Comparison of ENCODE assay signal across 8 cellular contexts in genomic region chr1:109532365-109533136, GRCh38. TPM values are rescaled to one million over a fixed set of nuclear protein-coding genes. Genes with fewer than 3 reads are reported as not detected.
DNase-seq lines count a peak whose midpoint lies in the region; ATAC-seq, FAIRE-seq and TF ChIP-seq lines count a peak whose summit lies in the region.

No MANE protein-coding gene starts in this region.

- H3K27me3 ChIP-seq in Loucy (ENCODE audit: insufficient read depth, low read length, poor library complexity, severe bottlenecking), result no peaks in the 10 kb centered on the region
- no peaks in the 10 kb centered on the region for H3K27me3 ChIP-seq in gastroesophageal sphincter

- H3K4me1 ChIP-seq in Loucy (ENCODE audit: insufficient read depth, low read length, poor library complexity, severe bottlenecking) (peaks cover 9% of the 10 kb centered on the region), gastroesophageal sphincter (peaks cover 2 to 53% (median 10%) of the 10 kb centered on the region in 3 donors)

- no peak for FAIRE-seq in D721Med (lab: Jason Lieb, UNC)

- no peaks in the 10 kb centered on the region for H3K79me2 ChIP-seq in Loucy (ENCODE audit: insufficient read depth, low read length)

- H3K4me2 ChIP-seq in Loucy (ENCODE audit: low read depth, low read length, poor library complexity, severe bottlenecking), result peak overlapping the region; percentile 89

- peak overlapping the region; percentile 63 for H3K4me3 ChIP-seq in Loucy (ENCODE audit: low read length, poor library complexity, severe bottlenecking)
- peak overlapping the region in 1 of 2 donors; percentile 2 for H3K4me3 ChIP-seq in gastroesophageal sphincter

- no peaks in the 10 kb centered on the region for H3K36me3 ChIP-seq in Loucy (ENCODE audit: insufficient read depth, low read length)
- H3K36me3 ChIP-seq in gastroesophageal sphincter, result no peaks in the 10 kb centered on the region

- no peaks in the 10 kb centered on the region for H3K9me2 ChIP-seq in Loucy (replicated peaks; ENCODE audit: low read depth, low read length)

- no peaks in the 10 kb centered on the region for H4K20me1 ChIP-seq in Loucy (ENCODE audit: insufficient read depth, low read length, poor library complexity, severe bottlenecking)

- peak overlapping the region; percentile 48 for H3K9ac ChIP-seq in Loucy (ENCODE audit: low read depth, low read length, poor library complexity, severe bottlenecking)

- H3K9me3 ChIP-seq in Loucy (ENCODE audit: insufficient read depth, low read depth, low read length), result no peaks in the 10 kb centered on the region
- no peaks in the 10 kb centered on the region for H3K9me3 ChIP-seq in gastroesophageal sphincter

- WGBS in gastroesophageal sphincter (ENCODE audit: low coverage in 1 of 2), 2 donors, result no CpG with 5 or more reads among the region's 12 CpGs

- H3K27ac ChIP-seq in gastroesophageal sphincter, result peak overlapping the region in 3 of 4 donors; percentile 41 to 64 (median 52)

- peak overlapping the region; percentile 84 for H2AFZ ChIP-seq in Loucy (ENCODE audit: low read length)

- TF ChIP-seq POLR2A in gastroesophageal sphincter (IDR thresholded peaks at IDR 0.05), result no peak

- peak; percentile 72 for DNase-seq in D721Med (ENCODE audit: insufficient read length, low spot score)
- peak; percentile 72 to 78 for DNase-seq in SHP77 (lab: John Stamatoyannopoulos, UW)
- peak; percentile 96 for DNase-seq in activated effector memory CD4-positive, alpha-beta T cell treated with anti-CD3 and anti-CD28 coated beads, Interleukin-2, amount 50 U/mL, for 16 hours
- peak; percentile 82 for DNase-seq in omental fat pad (ENCODE audit: low spot score)
- DNase-seq in superior temporal gyrus (ENCODE audit: extremely low spot score), result peak; percentile 93

- H3F3A ChIP-seq in Loucy (ENCODE audit: low read depth), result no peaks in the 10 kb centered on the region

- peak; percentile 90 for TF ChIP-seq CTCF in D721Med (IDR thresholded peaks at IDR 0.05; ENCODE audit: insufficient read depth, missing control alignments)
- peak; percentile 74 for TF ChIP-seq CTCF in Loucy (conservative IDR thresholded peaks at IDR 0.05; ENCODE audit: low read length)
- peak; percentile 96 to 99 (median 99) for TF ChIP-seq CTCF in gastroesophageal sphincter (IDR thresholded peaks at IDR 0.05)
- peak in 2 of 3 donors; percentile 51 to 96 for TF ChIP-seq CTCF in omental fat pad (IDR thresholded peaks at IDR 0.05)

- ATAC-seq in GM21717 (IDR thresholded peaks at IDR 0.05; ENCODE audit: unreplicated experiment), result peak; percentile 60
- peak; percentile 78 for ATAC-seq in gastroesophageal sphincter
- ATAC-seq in omental fat pad (ENCODE audit: low FRiP score), result peak; percentile 74

- TF ChIP-seq EP300 in gastroesophageal sphincter (IDR thresholded peaks at IDR 0.05), result no peak

RNA-seq across cellular contexts. Expression of gene GPR61, which starts 7.1 kb away (rescaled TPM):
- not detected for total RNA-seq in gastroesophageal sphincter
- total RNA-seq in omental fat pad, result not detected

RNA-seq across cellular contexts. Expression of gene GNAI3, which starts 15.9 kb away (rescaled TPM):
- total RNA-seq in gastroesophageal sphincter, result 1 to 10 TPM; 6.6 to 9.4 (median 8.0) TPM
- 1 to 10 TPM; 7.4 to 9.8 (median 8.3) TPM for total RNA-seq in omental fat pad

RNA-seq across cellular contexts. Expression of gene AMIGO1, which starts 23.0 kb away (rescaled TPM):
- total RNA-seq in gastroesophageal sphincter (10 to 100 TPM in 3 of 4 donors, 1 to 10 TPM in 1; 7.7 to 19.3 (median 14.7) TPM), omental fat pad (10 to 100 TPM in 1 of 4 donors, 1 to 10 TPM in 3; 2.4 to 10.6 (median 5.9) TPM)

RNA-seq across cellular contexts. Expression of gene CYB561D1, which starts 38.7 kb away (rescaled TPM):
- total RNA-seq in gastroesophageal sphincter (10 to 100 TPM in 3 of 4 donors, 1 to 10 TPM in 1; 8.3 to 15.9 (median 10.7) TPM), omental fat pad (10 to 100 TPM in 1 of 4 donors, 1 to 10 TPM in 3; 6.1 to 12.0 (median 8.4) TPM)

RNA-seq across cellular contexts. Expression of gene ATXN7L2, which starts 48.8 kb away (rescaled TPM):
- total RNA-seq in gastroesophageal sphincter (1 to 10 TPM; 1.6 to 2.7 (median 2.5) TPM), omental fat pad (1 to 10 TPM; 3.5 to 5.3 (median 4.7) TPM)
